ENCODE assay signal across 8 cellular contexts in the genomic region with DNA sequence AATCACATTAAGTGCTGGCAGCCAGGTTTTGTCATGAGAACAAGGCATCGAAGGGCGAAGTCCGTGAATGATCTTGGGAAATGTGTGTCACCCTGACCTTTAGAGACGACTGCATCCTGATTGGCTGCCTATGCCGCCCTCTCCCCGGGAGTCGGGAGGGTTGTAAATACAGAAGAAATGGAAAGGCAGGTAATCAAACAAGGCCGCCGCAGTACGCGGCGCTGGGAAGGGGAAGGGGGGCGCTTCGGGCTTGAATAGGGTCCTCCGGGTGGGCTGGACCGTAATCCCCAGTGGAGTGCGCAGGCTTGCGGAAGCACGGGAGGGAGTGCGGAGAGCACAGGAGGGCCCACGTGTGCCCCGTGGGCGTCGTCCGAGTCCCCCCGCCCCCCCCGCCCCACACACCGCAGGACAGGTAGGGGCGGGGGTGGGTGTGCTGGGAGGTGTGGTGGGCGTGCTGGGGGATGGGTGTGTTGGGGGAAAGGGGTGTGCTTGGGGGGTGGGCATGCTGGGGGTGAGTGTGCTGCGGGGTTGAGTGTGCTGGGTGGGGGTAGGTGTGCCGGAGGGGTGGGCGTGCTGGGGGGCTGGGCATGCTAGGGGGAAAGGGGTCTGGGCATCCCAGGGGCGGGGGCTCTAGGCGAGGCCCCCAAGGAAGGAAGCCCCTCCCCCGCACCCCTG.
DNase-seq lines count a peak whose midpoint lies in the region; ATAC-seq, FAIRE-seq and TF ChIP-seq lines count a peak whose summit lies in the region.

No MANE protein-coding gene starts in this region.

- no peaks in the 10 kb centered on the region for H3K79me2 ChIP-seq in DND-41 (ENCODE audit: insufficient read depth, low read length)

- peak; percentile 85 for FAIRE-seq in endometrium (lab: Jason Lieb, UNC)

- DNase-seq in DND-41 (no peak), NCI-H2081 treated with DMSO at 0.1 percent for 48 hours (lab: John Stamatoyannopoulos, UW) (peak; percentile 24), MV-4-11 (lab: John Stamatoyannopoulos, UW) (no peak)
- peak in 2 of 3 experiments; percentile 23 to 35 for DNase-seq in activated CD8-positive, alpha-beta memory T cell treated with anti-CD3 and anti-CD28 coated beads for 48 hours (ENCODE audit: low read depth in 2 of 3, low spot score in 2 of 3)
- peak; percentile 60 for DNase-seq in stimulated activated naive B cell treated with anti-CD40 and anti-IgM and Interleukin-4, amounts not matched to agents 10 μg/mL and 1 μg/mL and 100 μg/mL, for 72 hours

- H3K9ac ChIP-seq in DND-41 (ENCODE audit: low read depth, low read length): peak overlapping the region; percentile 62

- H3K27ac ChIP-seq in DND-41 (ENCODE audit: low read length) (peak overlapping the region; percentile 68), muscle layer of duodenum (ENCODE audit: low read length) (peak overlapping the region; percentile 92)

- H3K4me1 ChIP-seq in DND-41 (ENCODE audit: insufficient read depth, low read length) (peaks cover 16% of the 10 kb centered on the region), muscle layer of duodenum (ENCODE audit: control insufficient read depth in 1 of 2, insufficient read depth in 2 of 2, low read length in 2 of 2) (peaks cover 7 to 22% of the 10 kb centered on the region in 2 donors)

- H3K4me3 ChIP-seq in DND-41 (ENCODE audit: low read depth in 1 of 2, low read length in 2 of 2) (peak overlapping the region; percentile 27 to 77; a peak in 3 of 4 replicates), muscle layer of duodenum (ENCODE audit: low read depth in 1 of 2, low read length in 2 of 2) (peak overlapping the region; percentile 72 to 73)

- H3K36me3 ChIP-seq in DND-41 (ENCODE audit: insufficient read depth, low read length) (no peaks in the 10 kb centered on the region), muscle layer of duodenum (ENCODE audit: control insufficient read depth in 1 of 2, insufficient read depth in 2 of 2, low read length in 2 of 2) (no peaks in the 10 kb centered on the region)

- no peaks in the 10 kb centered on the region for H3K36me3 Mint-ChIP-seq in stimulated activated naive B cell treated with anti-CD40 and anti-IgM and Interleukin-4, amounts not matched to agents 10 μg/mL and 1 μg/mL and 100 μg/mL, for 72 hours

- H3K27me3 Mint-ChIP-seq in stimulated activated naive B cell treated with anti-CD40 and anti-IgM and Interleukin-4, amounts not matched to agents 10 μg/mL and 1 μg/mL and 100 μg/mL, for 72 hours: no peaks in the 10 kb centered on the region

- peak overlapping the region; percentile 64 for H3K4me2 ChIP-seq in DND-41 (ENCODE audit: insufficient read depth, low read length)

- H2AFZ ChIP-seq in DND-41 (ENCODE audit: low read depth, low read length): peak overlapping the region; percentile 82

- H3K4me3 Mint-ChIP-seq in stimulated activated naive B cell treated with anti-CD40 and anti-IgM and Interleukin-4, amounts not matched to agents 10 μg/mL and 1 μg/mL and 100 μg/mL, for 72 hours: peak overlapping the region; percentile 95 to 96

- no peaks in the 10 kb centered on the region for H3K9me3 Mint-ChIP-seq in stimulated activated naive B cell treated with anti-CD40 and anti-IgM and Interleukin-4, amounts not matched to agents 10 μg/mL and 1 μg/mL and 100 μg/mL, for 72 hours

- H3K27me3 ChIP-seq in DND-41 (ENCODE audit: insufficient read depth, low read length, poor library complexity) (no peaks in the 10 kb centered on the region), muscle layer of duodenum (ENCODE audit: low read depth, low read length) (no peaks in the 10 kb centered on the region)

- H3K4me1 Mint-ChIP-seq in stimulated activated naive B cell treated with anti-CD40 and anti-IgM and Interleukin-4, amounts not matched to agents 10 μg/mL and 1 μg/mL and 100 μg/mL, for 72 hours: peaks cover 6 to 19% of the 10 kb centered on the region in 2 donors

- H3K27ac Mint-ChIP-seq in stimulated activated naive B cell treated with anti-CD40 and anti-IgM and Interleukin-4, amounts not matched to agents 10 μg/mL and 1 μg/mL and 100 μg/mL, for 72 hours: peak overlapping the region; percentile 97

- no peak for ATAC-seq in DND-41 (ENCODE audit: insufficient read depth, low read depth)
- ATAC-seq in stimulated activated naive B cell treated with anti-CD40 and anti-IgM and Interleukin-4, amounts not matched to agents 10 μg/mL and 1 μg/mL and 100 μg/mL, for 72 hours (replicated peaks): peak; percentile 38 to 43
- ATAC-seq in HG03520 (IDR thresholded peaks at IDR 0.05; ENCODE audit: unreplicated experiment): no peak

- H3K9me3 ChIP-seq in DND-41 (ENCODE audit: insufficient read depth, low read length, severe bottlenecking) (no peaks in the 10 kb centered on the region), muscle layer of duodenum (ENCODE audit: control insufficient read depth in 1 of 2, low read length in 2 of 2) (no peaks in the 10 kb centered on the region)

- no peaks in the 10 kb centered on the region for H4K20me1 ChIP-seq in DND-41 (ENCODE audit: insufficient read depth, low read length)

- TF ChIP-seq CTCF in DND-41 (IDR thresholded peaks at IDR 0.05; ENCODE audit: borderline replicate concordance, extremely low read depth, low read length, poor library complexity, severe bottlenecking): no peak

Comparison
In these comparisons a context has a peak if more than half of its experiments do, and no peak if none do; other contexts are left out.
1. ATAC-seq: peak in stimulated activated naive B cell treated with anti-CD40 and anti-IgM and Interleukin-4, amounts not matched to agents 10 μg/mL and 1 μg/mL and 100 μg/mL, for 72 hours (2 of 2); none in DND-41 (single experiment) and HG03520 (single experiment).
2. DNase-seq: peak in NCI-H2081 treated with DMSO at 0.1 percent for 48 hours (single experiment), activated CD8-positive, alpha-beta memory T cell treated with anti-CD3 and anti-CD28 coated beads for 48 hours (2 of 3) and stimulated activated naive B cell treated with anti-CD40 and anti-IgM and Interleukin-4, amounts not matched to agents 10 μg/mL and 1 μg/mL and 100 μg/mL, for 72 hours (single experiment); none in DND-41 (single experiment) and MV-4-11 (single experiment).